9 cellular contexts compared by ENCODE assay signal in genomic region chr6:83708970-83709747, GRCh38. TPM values are rescaled to one million over a fixed set of nuclear protein-coding genes. Genes with fewer than 3 reads are reported as not detected.
DNase-seq lines count a peak whose midpoint lies in the region; ATAC-seq, FAIRE-seq and TF ChIP-seq lines count a peak whose summit lies in the region.
"Had no signal": no experiment of that assay in that cellular context is flagged by ENCODE, and none has a peak within 500 bp of the region (broad histone marks: within the 10 kb centered on the region; RNA-seq: fewer than 3 reads in every experiment).

TSS of gene SNAP91 (minus strand) at chr6:83709101. CDS start at chr6:83707927, 1,174 bp downstream.

- no TSS peak for BruUV-seq in HepG2 (replicated peaks; lab: Mats Ljungman, UMichigan)

- H3K4me1 Mint-ChIP-seq in activated CD4-positive, alpha-beta T cell treated with anti-CD3 and anti-CD28 coated beads for 36 hours = peaks cover 2% of the 10 kb centered on the region

- no peak for TF ChIP-seq EP300 in HepG2 (IDR thresholded peaks at IDR 0.05; ENCODE audit: low read depth in 2 of 2, low read length in 2 of 2)
- no peak for TF ChIP-seq EP300 in HepG2 (CRISPR knock-in tag; IDR thresholded peaks at IDR 0.05; ENCODE audit: borderline replicate concordance)

- WGBS in HepG2 (ENCODE audit: low lambda C conversion rate) = 22% methylated on average over 8 of the region's 83 CpGs

- H3K36me3 Mint-ChIP-seq in activated CD4-positive, alpha-beta T cell treated with anti-CD3 and anti-CD28 coated beads for 36 hours (ENCODE audit: low read depth) = no peaks in the 10 kb centered on the region

- H3K4me3 ChIP-seq in HepG2 (replicated peaks in 1 of 3; ENCODE audit: insufficient read depth in 1 of 3, low read depth in 2 of 3, low read length in 3 of 3) (peak within 1 kb of the TSS; percentile 45 to 64 (median 53); a peak in 5 of 6 replicates), thoracic aorta (peak within 1 kb of the TSS; percentile 83)

- TF ChIP-seq POLR2A in HepG2 (IDR thresholded peaks at IDR 0.05; ENCODE audit: insufficient read depth in 1 of 2, low read depth in 2 of 2, low read length in 2 of 2) = no peak

- CTCF ChIA-PET in activated CD4-positive, alpha-beta T cell treated with anti-CD3 and anti-CD28 coated beads for 36 hours (lab: Charles Lee) = interaction anchor here (0.7 kb wide), 1 partner anchor 21 kb away, joined by 3 read pairs; no protein-coding TSS in a partner anchor
- CTCF ChIA-PET in HepG2 (lab: Yijun Ruan, JAX; ENCODE audit: low intra/inter-chr PET ratio, low total read pairs) = no interaction called here

- in situ Hi-C loops in HepG2 (cut with HindIII; ENCODE audit: extremely low pct_ligation_motif_present, low pct_unique_long_range_greater_than_20kb) = no loop called here

- H3K4me1 ChIP-seq in HepG2 (ENCODE audit: insufficient read depth, low read length) = no peaks in the 10 kb centered on the region
- H3K4me1 ChIP-seq in thoracic aorta (ENCODE audit: control insufficient read depth in 1 of 2, low read depth in 2 of 2) = no peaks in the 10 kb centered on the region

- H3K27me3 Mint-ChIP-seq in activated CD4-positive, alpha-beta T cell treated with anti-CD3 and anti-CD28 coated beads for 36 hours = peaks cover 33% of the 10 kb centered on the region

- no peak for TF ChIP-seq CTCF in HepG2 (CRISPR knock-in tag; IDR thresholded peaks at IDR 0.05)
- no peak for TF ChIP-seq CTCF in thoracic aorta (IDR thresholded peaks at IDR 0.05)

- no peak within 1 kb of the TSS for H3K27ac Mint-ChIP-seq in activated CD4-positive, alpha-beta T cell treated with anti-CD3 and anti-CD28 coated beads for 36 hours

- H3K9me3 Mint-ChIP-seq in activated CD4-positive, alpha-beta T cell treated with anti-CD3 and anti-CD28 coated beads for 36 hours (ENCODE audit: low read depth) = no peaks in the 10 kb centered on the region

- ATAC-seq in activated CD4-positive, alpha-beta T cell treated with anti-CD3 and anti-CD28 coated beads for 36 hours = no peak
- ATAC-seq in HepG2 (peak; percentile 86), thoracic aorta (ENCODE audit: insufficient number of reproducible peaks, low FRiP score, low read depth) (no peak), HG03439 (IDR thresholded peaks at IDR 0.05; ENCODE audit: unreplicated experiment) (no peak)

- H4K20me1 ChIP-seq in HepG2 (ENCODE audit: insufficient read depth, low read length) = no peaks in the 10 kb centered on the region

- no peaks in the 10 kb centered on the region for H3K79me2 ChIP-seq in HepG2 (ENCODE audit: insufficient read depth, low read length)

- H3K9me3 ChIP-seq in HepG2 (ENCODE audit: low read length) (0 out of 2 replicates have a peak, but pooled peaks cover 4% of the 10 kb centered on the region), thoracic aorta (peaks cover 5% of the 10 kb centered on the region)

- TF ChIP-seq RAD21 in HepG2 (CRISPR knock-in tag; IDR thresholded peaks at IDR 0.05) = no peak

- intact Hi-C loops in activated CD4-positive, alpha-beta T cell treated with anti-CD3 and anti-CD28 coated beads for 36 hours (cut with DNase I, micrococcal nuclease) = loop anchor here in 1 of 2 experiments (10.0 kb wide), 1 partner anchor 1056 kb away; the partner anchor contains the start of gene TBX18
- intact Hi-C loops in HepG2 (cut with micrococcal nuclease; ENCODE audit: unreplicated experiment) = no loop called here

- FAIRE-seq in HepG2 (lab: Jason Lieb, UNC) = no peak

- no peak within 1 kb of the TSS for H3K4me3 Mint-ChIP-seq in activated CD4-positive, alpha-beta T cell treated with anti-CD3 and anti-CD28 coated beads for 36 hours

- H3K4me2 ChIP-seq in HepG2 (ENCODE audit: low read depth, low read length) = peak within 1 kb of the TSS; percentile 70

- POLR2A ChIA-PET in activated CD4-positive, alpha-beta T cell treated with anti-CD3 and anti-CD28 coated beads for 36 hours (lab: Charles Lee) = interaction anchor here (0.5 kb wide), 1 partner anchor 87 kb away, joined by 5 read pairs; no protein-coding TSS in a partner anchor
- POLR2A ChIA-PET in HepG2 (lab: Yijun Ruan, JAX) = no interaction called here

- DNase-seq in activated CD4-positive, alpha-beta T cell treated with anti-CD3 and anti-CD28 coated beads for 36 hours = peak; percentile 32
- DNase-seq in activated CD4-positive, alpha-beta T cell treated with anti-CD3 and anti-CD28 coated beads for 4 hours = no peak
- DNase-seq in NCI-H345 (lab: John Stamatoyannopoulos, UW) (peak; percentile 90), cerebellar nuclear complex (lab: John Stamatoyannopoulos, UW) (peak; percentile 40 to 62), HepG2 (ENCODE audit: low spot score) (no peak), thoracic aorta (ENCODE audit: low spot score) (no peak), AML-193 (lab: John Stamatoyannopoulos, UW) (no peak)

- no peak within 1 kb of the TSS for H3K9ac ChIP-seq in HepG2 (ENCODE audit: insufficient read depth, low read depth, low read length)

- no peak within 1 kb of the TSS for H2AFZ ChIP-seq in HepG2 (ENCODE audit: low read length)

- H3K36me3 ChIP-seq in HepG2 (replicated peaks in 1 of 2; ENCODE audit: control insufficient read depth in 1 of 2, insufficient read depth in 2 of 2, low read length in 2 of 2) (no peaks in the 10 kb centered on the region), thoracic aorta (no peaks in the 10 kb centered on the region)

- peaks cover 0 to 24% of the 10 kb centered on the region in 2 experiments; a peak in 4 of 5 replicates for H3K27me3 ChIP-seq in HepG2 (ENCODE audit: control insufficient read depth in 1 of 2, insufficient read depth in 2 of 2, low read length in 2 of 2)
- H3K27me3 ChIP-seq in thoracic aorta (replicated peaks; ENCODE audit: insufficient read depth) = no peaks in the 10 kb centered on the region

- H3K27ac ChIP-seq in HepG2 (ENCODE audit: extremely low read length, insufficient read depth, low read length) (no peak within 1 kb of the TSS), thoracic aorta (no peak within 1 kb of the TSS)

TF ChIP-seq in HepG2, 621 proteins besides CTCF, POLR2A, EP300 and RAD21 (continues in another document):
- peak; percentile 68 for TF ChIP-seq HNRNPLL (IDR thresholded peaks at IDR 0.05; ENCODE audit: low read depth, low read length, poor library complexity, severe bottlenecking)
- TF ChIP-seq, protein P1, sequence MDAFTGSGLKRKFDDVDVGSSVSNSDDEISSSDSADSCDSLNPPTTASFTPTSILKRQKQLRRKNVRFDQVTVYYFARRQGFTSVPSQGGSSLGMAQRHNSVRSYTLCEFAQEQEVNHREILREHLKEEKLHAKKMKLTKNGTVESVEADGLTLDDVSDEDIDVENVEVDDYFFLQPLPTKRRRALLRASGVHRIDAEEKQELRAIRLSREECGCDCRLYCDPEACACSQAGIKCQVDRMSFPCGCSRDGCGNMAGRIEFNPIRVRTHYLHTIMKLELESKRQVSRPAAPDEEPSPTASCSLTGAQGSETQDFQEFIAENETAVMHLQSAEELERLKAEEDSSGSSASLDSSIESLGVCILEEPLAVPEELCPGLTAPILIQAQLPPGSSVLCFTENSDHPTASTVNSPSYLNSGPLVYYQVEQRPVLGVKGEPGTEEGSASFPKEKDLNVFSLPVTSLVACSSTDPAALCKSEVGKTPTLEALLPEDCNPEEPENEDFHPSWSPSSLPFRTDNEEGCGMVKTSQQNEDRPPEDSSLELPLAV (CRISPR knock-in tag; conservative IDR thresholded peaks at IDR 0.05; ENCODE audit: low read depth) = no peak
- TF ChIP-seq KAT8 (CRISPR knock-in tag; IDR thresholded peaks at IDR 0.05) = no peak
- TF ChIP-seq NR2F2 (IDR thresholded peaks at IDR 0.05; ENCODE audit: borderline replicate concordance, low read depth) = no peak
- TF ChIP-seq ZNF292 (CRISPR knock-in tag; IDR thresholded peaks at IDR 0.05; ENCODE audit: borderline replicate concordance, low read depth) = no peak
- peak; percentile 80 for TF ChIP-seq ZNF777 (CRISPR knock-in tag; IDR thresholded peaks at IDR 0.05)
- 0 out of 2 replicates have a peak, but pooled peaks have one; percentile 24 for TF ChIP-seq ZFX (CRISPR knock-in tag; IDR thresholded peaks at IDR 0.05; ENCODE audit: low read depth)
- TF ChIP-seq ZNF546 (CRISPR knock-in tag; conservative IDR thresholded peaks at IDR 0.05) = no peak
- TF ChIP-seq ZFY (CRISPR knock-in tag; IDR thresholded peaks at IDR 0.05) = no peak
- no peak for TF ChIP-seq ZNF256 (CRISPR knock-in tag; conservative IDR thresholded peaks at IDR 0.05)

RNA-seq across cellular contexts. Expression of gene SNAP91, which starts in this region (rescaled TPM):
- not detected for total RNA-seq in activated CD4-positive, alpha-beta T cell treated with anti-CD3 and anti-CD28 coated beads for 36 hours
- total RNA-seq in HepG2 (2016; rRNA removed; fragmentation: Illumina TruSeq; extraction: Trizol) (not detected in 2 replicates), thoracic aorta (1 to 10 TPM; 3.0 TPM)
- not detected in 2 replicates for total RNA-seq in HepG2 (2016; cell fraction: cytosol; rRNA removed; fragmentation: Illumina TruSeq; extraction: Trizol; ENCODE audit: low read depth)
- not detected in 2 replicates for total RNA-seq in HepG2 (2016; cell fraction: insoluble cytoplasmic fraction; rRNA removed; fragmentation: Illumina TruSeq; extraction: Trizol)
- total RNA-seq in HepG2 (2016; cell fraction: membrane; rRNA removed; fragmentation: Illumina TruSeq; extraction: Trizol) = not detected in 2 replicates
- total RNA-seq in HepG2 (2016; cell fraction: nucleus; rRNA removed; fragmentation: Illumina TruSeq; extraction: Trizol) = not detected in 2 replicates
- polyA plus RNA-seq in HepG2 (2011; rRNA removed) = not detected in 2 replicates
- not detected in 2 replicates for polyA plus RNA-seq in HepG2 (2011; cell fraction: cytosol; rRNA removed)
- polyA plus RNA-seq in HepG2 (2011; cell fraction: nucleus; rRNA removed) = not detected in 2 replicates
- not detected in 2 replicates for polyA plus RNA-seq in HepG2 (2012)
- not detected in 2 replicates for polyA plus RNA-seq in HepG2 (2016; cell fraction: cytosol; fragmentation: Illumina TruSeq; extraction: Trizol; ENCODE audit: low read depth)
- polyA plus RNA-seq in HepG2 (2016; cell fraction: insoluble cytoplasmic fraction; fragmentation: Illumina TruSeq; extraction: Trizol; ENCODE audit: low read depth) = not detected in 2 replicates
- polyA plus RNA-seq in HepG2 (2016; cell fraction: membrane; fragmentation: Illumina TruSeq; extraction: Trizol; ENCODE audit: low read depth) = not detected in 2 replicates
- not detected in 2 replicates for polyA plus RNA-seq in HepG2 (2016; cell fraction: nucleus; fragmentation: Illumina TruSeq; extraction: Trizol; ENCODE audit: insufficient read depth, low read depth)
- not detected in 2 replicates for polyA minus RNA-seq in HepG2 (2011; rRNA and poly(A)+ RNA removed; ENCODE audit: low replicate concordance)
- polyA minus RNA-seq in HepG2 (2011; cell fraction: cytosol; rRNA and poly(A)+ RNA removed) = not detected in 2 replicates
- not detected in 2 replicates for polyA minus RNA-seq in HepG2 (2011; cell fraction: nucleus; rRNA and poly(A)+ RNA removed)
- total RNA-seq: activated CD8-positive, alpha-beta memory T cell treated with anti-CD3 and anti-CD28 coated beads for 36 hours had no signal

Comparison
In these comparisons a context has a peak if more than half of its experiments do, and no peak if none do; other contexts are left out.
1. Peak in DNase-seq in activated CD4-positive, alpha-beta T cell treated with anti-CD3 and anti-CD28 coated beads for 36 hours; RNA of the gene not detected or under 1 TPM.
2. Peak in ATAC-seq, H3K4me3 ChIP-seq and H3K4me2 ChIP-seq in HepG2; RNA of the gene not detected or under 1 TPM.
3. DNase-seq: peak in NCI-H345 (single experiment) and cerebellar nuclear complex (2 of 2); none in activated CD4-positive, alpha-beta T cell treated with anti-CD3 and anti-CD28 coated beads for 4 hours (0 of 2), HepG2 (single experiment), thoracic aorta (single experiment) and AML-193 (0 of 2).